11 cellular contexts compared by ENCODE assay signal in genomic region chr16:979859-980594, GRCh38. TPM values are rescaled to one million over a fixed set of nuclear protein-coding genes. Genes with fewer than 3 reads are reported as not detected.
DNase-seq lines count a peak whose midpoint lies in the region; ATAC-seq and TF ChIP-seq lines count a peak whose summit lies in the region.
"Had no signal": no experiment of that assay in that cellular context is flagged by ENCODE, and none has a peak within 500 bp of the region (broad histone marks: within the 10 kb centered on the region; RNA-seq: fewer than 3 reads in every experiment).

No MANE protein-coding gene starts in this region.

- H3K27ac Mint-ChIP-seq in natural killer cell = no peak overlapping the region
- no peak overlapping the region for H3K27ac Mint-ChIP-seq in natural killer cell treated with Interleukin-12 subunit alpha and Interleukin-12 subunit beta and Interleukin-15 and Interleukin-18, amount 100 ng/mL, for 72 hours

- peaks cover 7 to 18% of the 10 kb centered on the region in 2 donors for H3K27me3 Mint-ChIP-seq in natural killer cell (ENCODE audit: low read depth in 2 of 2)
- peaks cover 8 to 11% of the 10 kb centered on the region in 2 donors for H3K27me3 Mint-ChIP-seq in natural killer cell treated with Interleukin-12 subunit alpha and Interleukin-12 subunit beta and Interleukin-15 and Interleukin-18, amount 100 ng/mL, for 72 hours

- DNase-seq in natural killer cell (no peak), fibroblast of the aortic adventitia (ENCODE audit: low read depth) (no peak), ovary (no peak), SK-N-DZ (ENCODE audit: low spot score) (no peak), mucosa of gallbladder (ENCODE audit: low spot score) (no peak)
- DNase-seq in natural killer cell treated with Interleukin-12 subunit alpha and Interleukin-12 subunit beta and Interleukin-15 and Interleukin-18, amount 100 ng/mL, for 72 hours (ENCODE audit: low spot score) = no peak
- DNase-seq: activated gamma-delta T cell; effector CD8-positive, alpha-beta T cell; left colon had no signal

- H3K4me3 ChIP-seq in fibroblast of the aortic adventitia (ENCODE audit: low read depth, low read length) (peak overlapping the region; percentile 17), ovary (peak overlapping the region; percentile 36)

- H3K27ac ChIP-seq in ovary = no peak overlapping the region

- 34 to 43% (median 36%) methylated on average over 60 to 63 of the region's 63 CpGs for WGBS in ovary, 3 donors

- no peaks in the 10 kb centered on the region for H3K9me3 ChIP-seq in ovary

- intact Hi-C loops in natural killer cell (cut with micrococcal nuclease) = no loop called here
- intact Hi-C loops in ovary (cut with DNase I) = no loop called here

- no peaks in the 10 kb centered on the region for H3K9me3 Mint-ChIP-seq in natural killer cell
- H3K9me3 Mint-ChIP-seq in natural killer cell treated with Interleukin-12 subunit alpha and Interleukin-12 subunit beta and Interleukin-15 and Interleukin-18, amount 100 ng/mL, for 72 hours = no peaks in the 10 kb centered on the region

- peaks cover 16% of the 10 kb centered on the region for H3K27me3 ChIP-seq in ovary

- H3K4me1 Mint-ChIP-seq in natural killer cell = peaks cover 5 to 6% of the 10 kb centered on the region in 2 donors
- H3K4me1 Mint-ChIP-seq in natural killer cell treated with Interleukin-12 subunit alpha and Interleukin-12 subunit beta and Interleukin-15 and Interleukin-18, amount 100 ng/mL, for 72 hours (ENCODE audit: low read depth in 2 of 2) = peaks cover 0 to 6% of the 10 kb centered on the region in 2 donors

- H3K36me3 Mint-ChIP-seq in natural killer cell = no peaks in the 10 kb centered on the region
- no peaks in the 10 kb centered on the region for H3K36me3 Mint-ChIP-seq in natural killer cell treated with Interleukin-12 subunit alpha and Interleukin-12 subunit beta and Interleukin-15 and Interleukin-18, amount 100 ng/mL, for 72 hours

- no peaks in the 10 kb centered on the region for H3K36me3 ChIP-seq in ovary

- TF ChIP-seq EP300 in ovary (IDR thresholded peaks at IDR 0.05) = no peak

- ATAC-seq in natural killer cell (no peak), GM21825 (IDR thresholded peaks at IDR 0.05; ENCODE audit: unreplicated experiment) (no peak), HG02973 (IDR thresholded peaks at IDR 0.05; ENCODE audit: unreplicated experiment) (no peak)
- no peak for ATAC-seq in natural killer cell treated with Interleukin-12 subunit alpha and Interleukin-12 subunit beta and Interleukin-15 and Interleukin-18, amount 100 ng/mL, for 72 hours

- H3K4me1 ChIP-seq in ovary (ENCODE audit: insufficient read depth) = peaks cover 17% of the 10 kb centered on the region

- TF ChIP-seq POLR2A in ovary (IDR thresholded peaks at IDR 0.05) = no peak

- peak overlapping the region; percentile 67 for H3K4me3 Mint-ChIP-seq in natural killer cell
- H3K4me3 Mint-ChIP-seq in natural killer cell treated with Interleukin-12 subunit alpha and Interleukin-12 subunit beta and Interleukin-15 and Interleukin-18, amount 100 ng/mL, for 72 hours = no peak overlapping the region

- TF ChIP-seq CTCF in natural killer cell (IDR thresholded peaks at IDR 0.05) = no peak
- TF ChIP-seq CTCF in fibroblast of the aortic adventitia (IDR thresholded peaks at IDR 0.05; ENCODE audit: insufficient read depth, low read length) = no peak
- TF ChIP-seq CTCF in ovary (IDR thresholded peaks at IDR 0.05) = no peak

RNA-seq across cellular contexts. Expression of gene SOX8, which starts 1.5 kb away (rescaled TPM):
- not detected for total RNA-seq in natural killer cell
- total RNA-seq in natural killer cell treated with Interleukin-12 subunit alpha and Interleukin-12 subunit beta and Interleukin-15 and Interleukin-18, amount 100 ng/mL, for 72 hours = under 1 TPM in 1 of 2 donors, not detected in 1; 0.20 TPM
- 0.09 and 0.33 TPM in 2 replicates for total RNA-seq in fibroblast of the aortic adventitia (ENCODE audit: low replicate concordance)
- total RNA-seq in ovary = under 1 TPM; 0.08 to 0.48 (median 0.32) TPM
- under 1 TPM; 0.25 to 0.52 TPM for polyA plus RNA-seq in ovary
- polyA plus RNA-seq in SK-N-DZ (2014; cell fraction: cytosol; rRNA removed) = 0.09 TPM in 1 of 2 replicates, not detected in the other
- polyA plus RNA-seq in SK-N-DZ (2014; cell fraction: nucleus; rRNA removed) = 0.20 TPM in 1 of 2 replicates, not detected in the other
- 1.4 TPM for total RNA-seq in mucosa of gallbladder

RNA-seq across cellular contexts. Expression of gene LMF1, which starts 9.2 kb away (rescaled TPM):
- total RNA-seq in natural killer cell (10 to 100 TPM; 28.2 to 42.2 (median 41.2) TPM), fibroblast of the aortic adventitia (ENCODE audit: low replicate concordance) (11.9 and 29.4 TPM in 2 replicates), ovary (10 to 100 TPM; 18.7 to 31.9 (median 23.8) TPM), mucosa of gallbladder (19.6 TPM)
- 10 to 100 TPM; 17.1 to 21.0 TPM for total RNA-seq in natural killer cell treated with Interleukin-12 subunit alpha and Interleukin-12 subunit beta and Interleukin-15 and Interleukin-18, amount 100 ng/mL, for 72 hours
- polyA plus RNA-seq in ovary = 10 to 100 TPM in 1 of 2 donors, 1 to 10 TPM in 1; 7.8 to 17.8 TPM
- polyA plus RNA-seq in SK-N-DZ (2014; cell fraction: cytosol; rRNA removed) = 5.6 and 13.6 TPM in 2 replicates
- polyA plus RNA-seq in SK-N-DZ (2014; cell fraction: nucleus; rRNA removed) = 5.3 and 12.5 TPM in 2 replicates
